Comparison of ENCODE assay signal across 15 cellular contexts in genomic region chr11:96391698-96392307, GRCh38. TPM values are rescaled to one million over a fixed set of nuclear protein-coding genes. Genes with fewer than 3 reads are reported as not detected.
A peak's percentile ranks its signal among the peaks of the same experiment; 100 is the strongest.
DNase-seq lines count a peak whose midpoint lies in the region; ATAC-seq and TF ChIP-seq lines count a peak whose summit lies in the region.
"Had no signal": no experiment of that assay in that cellular context is flagged by ENCODE, and none has a peak within 500 bp of the region (broad histone marks: within the 10 kb centered on the region; RNA-seq: fewer than 3 reads in every experiment).

No MANE protein-coding gene starts in this region.

- H3K27ac ChIP-seq in PC-9: no peak overlapping the region
- H3K27ac ChIP-seq in smooth muscle cell (ENCODE audit: low read depth): peak overlapping the region; percentile 21
- H3K27ac ChIP-seq: esophagus muscularis mucosa, psoas muscle, upper lobe of right lung had no signal

- H3K27me3 ChIP-seq in PC-9 (ENCODE audit: insufficient read depth, low read depth): no peaks in the 10 kb centered on the region
- no peaks in the 10 kb centered on the region for H3K27me3 ChIP-seq in smooth muscle cell (ENCODE audit: low read depth)
- H3K27me3 ChIP-seq: esophagus muscularis mucosa, upper lobe of right lung had no signal

- TF ChIP-seq CTCF in PC-9 (conservative IDR thresholded peaks at IDR 0.05) (no peak), chondrocyte (IDR thresholded peaks at IDR 0.05) (peak; percentile 54), smooth muscle cell (IDR thresholded peaks at IDR 0.05; ENCODE audit: borderline replicate concordance, insufficient read depth, poor library complexity, severe bottlenecking) (no peak)

- H3K27ac Mint-ChIP-seq in activated naive CD4-positive, alpha-beta T cell treated with anti-CD3 and anti-CD28 coated beads for 36 hours: no peak overlapping the region
- H3K27ac Mint-ChIP-seq in chondrocyte (ENCODE audit: unreplicated experiment): no peak overlapping the region

- H3K4me2 ChIP-seq in PC-9 (no peak overlapping the region), smooth muscle cell (peak overlapping the region; percentile 91)

- no TSS peak for BruUV-seq in PC-9 (replicated peaks; lab: Mats Ljungman, UMichigan)

- H3K36me3 Mint-ChIP-seq in activated naive CD4-positive, alpha-beta T cell treated with anti-CD3 and anti-CD28 coated beads for 36 hours (ENCODE audit: low read depth): peaks cover 13% of the 10 kb centered on the region
- H3K36me3 Mint-ChIP-seq in chondrocyte (ENCODE audit: low read depth): peaks cover 5% of the 10 kb centered on the region

- H3K9ac ChIP-seq in smooth muscle cell (ENCODE audit: low read depth): no peak overlapping the region

- no peak for DNase-seq in activated naive CD4-positive, alpha-beta T cell treated with anti-CD3 and anti-CD28 coated beads for 36 hours
- DNase-seq in activated naive CD4-positive, alpha-beta T cell (lab: John Stamatoyannopoulos, UW): no peak
- DNase-seq in PC-9: no peak
- DNase-seq in chondrocyte (ENCODE audit: low spot score): no peak
- DNase-seq in smooth muscle cell (lab: John Stamatoyannopoulos, UW; ENCODE audit: unreplicated experiment): no peak
- DNase-seq in islet precursor cell: no peak
- no peak for DNase-seq in NCI-H524 (lab: John Stamatoyannopoulos, UW)
- DNase-seq: C1 segment of cervical spinal cord, NCI-H2029 treated with DMSO at 0.1 percent for 48 hours, psoas muscle, upper lobe of right lung had no signal

- H4K20me1 ChIP-seq in PC-9 (ENCODE audit: insufficient read depth): no peaks in the 10 kb centered on the region; the same call in 1 of the 2 replicates
- H4K20me1 ChIP-seq in smooth muscle cell (ENCODE audit: low read depth): peaks cover 15% of the 10 kb centered on the region

- ATAC-seq in HG03460 (IDR thresholded peaks at IDR 0.05; ENCODE audit: unreplicated experiment): no peak
- ATAC-seq: activated CD4-positive, CD25-positive, alpha-beta regulatory T cell treated with anti-CD3 and anti-CD28 coated beads, Interleukin-2, amount 50 U/mL, for 24 hours; left lobe of liver; psoas muscle; upper lobe of right lung had no signal

- H3K4me1 ChIP-seq in PC-9 (replicated peaks; ENCODE audit: insufficient read depth) (peaks cover 27% of the 10 kb centered on the region), smooth muscle cell (ENCODE audit: low read depth) (peaks cover 23% of the 10 kb centered on the region)

- H3K4me3 Mint-ChIP-seq in activated naive CD4-positive, alpha-beta T cell treated with anti-CD3 and anti-CD28 coated beads for 36 hours: peak overlapping the region; percentile 89
- peak overlapping the region; percentile 39 for H3K4me3 Mint-ChIP-seq in chondrocyte (ENCODE audit: unreplicated experiment)

- H3F3A ChIP-seq in PC-9 (ENCODE audit: insufficient read depth, low read depth): peaks cover 3% of the 10 kb centered on the region; the same call in 1 of the 2 replicates
- H3F3A ChIP-seq in smooth muscle cell (ENCODE audit: low read depth): peaks cover 11% of the 10 kb centered on the region

- H3K9me3 ChIP-seq in PC-9 (ENCODE audit: insufficient read depth, low read depth): peaks cover 23% of the 10 kb centered on the region
- H3K9me3 ChIP-seq in smooth muscle cell (replicated peaks; ENCODE audit: low read depth): no peaks in the 10 kb centered on the region
- H3K9me3 ChIP-seq: esophagus muscularis mucosa, psoas muscle, upper lobe of right lung had no signal

- POLR2A ChIA-PET in PC-9 (lab: Charles Lee; ENCODE audit: unreplicated experiment): no interaction called here

- H3K9me2 ChIP-seq in PC-9 (ENCODE audit: insufficient read depth): no peaks in the 10 kb centered on the region

- 95% methylated on average over 3 of the region's 3 CpGs for WGBS in smooth muscle cell (ENCODE audit: low lambda C conversion rate)

- H3K4me1 Mint-ChIP-seq in activated naive CD4-positive, alpha-beta T cell treated with anti-CD3 and anti-CD28 coated beads for 36 hours (ENCODE audit: low read depth): peaks cover 49% of the 10 kb centered on the region
- H3K4me1 Mint-ChIP-seq in chondrocyte (ENCODE audit: low read depth): peaks cover 48% of the 10 kb centered on the region

- H3K36me3 ChIP-seq in PC-9 (ENCODE audit: low read depth) (peaks cover 13% of the 10 kb centered on the region), smooth muscle cell (ENCODE audit: low read depth) (no peaks in the 10 kb centered on the region)
- H3K36me3 ChIP-seq: esophagus muscularis mucosa, upper lobe of right lung had no signal

- H3K79me2 ChIP-seq in PC-9 (ENCODE audit: low read depth) (peaks cover 45% of the 10 kb centered on the region), smooth muscle cell (ENCODE audit: low read depth) (peaks cover 62% of the 10 kb centered on the region)

- H3K4me3 ChIP-seq in PC-9 (peak overlapping the region; percentile 16; the same call in 1 of the 2 replicates), smooth muscle cell (no peak overlapping the region)
- H3K4me3 ChIP-seq: esophagus muscularis mucosa had no signal

- no peaks in the 10 kb centered on the region for H3K9me3 Mint-ChIP-seq in activated naive CD4-positive, alpha-beta T cell treated with anti-CD3 and anti-CD28 coated beads for 36 hours
- peaks cover 8% of the 10 kb centered on the region for H3K9me3 Mint-ChIP-seq in chondrocyte (ENCODE audit: low read depth)

- H2AFZ ChIP-seq in PC-9 (no peak overlapping the region), smooth muscle cell (ENCODE audit: low read depth) (no peak overlapping the region)

- CTCF ChIA-PET in activated naive CD4-positive, alpha-beta T cell treated with anti-CD3 and anti-CD28 coated beads for 36 hours (lab: Charles Lee): no interaction called here
- CTCF ChIA-PET in PC-9 (lab: Charles Lee): no interaction called here

- intact Hi-C loops in activated naive CD4-positive, alpha-beta T cell treated with anti-CD3 and anti-CD28 coated beads for 36 hours (cut with micrococcal nuclease): loop anchor here (2.0 to 10.0 kb wide), 7 partner anchors 35 to 1325 kb away; partner anchors contain the start of genes SESN3 and SRSF8
- intact Hi-C loops in PC-9 (cut with micrococcal nuclease; ENCODE audit: unreplicated experiment): loop anchor here (2.0 to 5.0 kb wide), 6 partner anchors 150 to 475 kb away; no protein-coding TSS in a partner anchor

- H3K27me3 Mint-ChIP-seq in activated naive CD4-positive, alpha-beta T cell treated with anti-CD3 and anti-CD28 coated beads for 36 hours (ENCODE audit: low read depth): no peaks in the 10 kb centered on the region
- H3K27me3 Mint-ChIP-seq in chondrocyte (ENCODE audit: low read depth): no peaks in the 10 kb centered on the region

RNA-seq across cellular contexts. Expression of gene JRKL, which starts 2.0 kb away (rescaled TPM):
- 10 to 100 TPM; 12.3 to 12.7 TPM for total RNA-seq in activated naive CD4-positive, alpha-beta T cell treated with anti-CD3 and anti-CD28 coated beads for 36 hours
- total RNA-seq in PC-9 (2021) (12.4 and 13.5 TPM in 2 replicates), chondrocyte (13.0 to 13.6 TPM (median 13.0 TPM) in 3 replicates), smooth muscle cell (12.1 and 16.9 TPM in 2 replicates)
- 6.1 and 7.1 TPM in 2 replicates for polyA plus RNA-seq in smooth muscle cell

RNA-seq across cellular contexts. Expression of gene CCDC82, which starts 2.1 kb away (rescaled TPM):
- total RNA-seq in activated naive CD4-positive, alpha-beta T cell treated with anti-CD3 and anti-CD28 coated beads for 36 hours: 10 to 100 TPM; 32.0 to 34.0 TPM
- total RNA-seq in PC-9 (2021) (18.6 and 19.9 TPM in 2 replicates), chondrocyte (20.3 to 23.6 TPM (median 21.3 TPM) in 3 replicates), smooth muscle cell (32.8 and 49.4 TPM in 2 replicates)
- 19.8 and 23.1 TPM in 2 replicates for polyA plus RNA-seq in smooth muscle cell

RNA-seq across cellular contexts. Expression of gene MAML2, which starts 48.8 kb away (rescaled TPM):
- total RNA-seq in activated naive CD4-positive, alpha-beta T cell treated with anti-CD3 and anti-CD28 coated beads for 36 hours: 10 to 100 TPM; 26.6 to 28.1 TPM
- total RNA-seq in PC-9 (2021) (17.7 and 28.3 TPM in 2 replicates), chondrocyte (19.0 to 25.2 TPM (median 19.1 TPM) in 3 replicates), smooth muscle cell (45.0 and 52.4 TPM in 2 replicates)
- 8.7 and 10.1 TPM in 2 replicates for polyA plus RNA-seq in smooth muscle cell
